8 cellular contexts compared by ENCODE assay signal in the genomic region with DNA sequence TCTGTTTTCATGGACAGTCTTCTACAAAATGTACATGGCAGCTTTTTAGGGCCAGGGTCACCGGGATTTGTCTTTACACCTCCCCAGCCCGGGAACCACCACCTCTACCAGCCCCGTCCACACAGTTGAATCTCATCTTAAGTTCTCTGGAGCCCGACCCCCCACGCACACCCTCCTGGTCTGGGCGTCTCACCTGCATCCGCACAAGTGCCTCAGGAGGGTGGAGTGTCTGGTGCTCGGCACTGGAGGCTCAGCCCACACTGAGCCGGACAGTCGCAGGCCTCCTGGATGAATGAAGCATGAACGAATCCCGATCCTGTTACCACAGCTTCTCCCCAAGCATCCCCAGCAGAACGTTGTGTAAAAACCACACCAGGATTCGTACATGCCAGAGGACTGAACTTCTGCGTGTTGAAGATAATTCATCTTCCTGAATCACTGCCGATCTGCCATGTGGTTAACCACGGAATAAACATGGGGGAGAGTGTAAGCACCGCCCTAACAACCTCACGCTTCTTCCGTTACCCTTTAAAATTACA.
DNase-seq lines count a peak whose midpoint lies in the region; ATAC-seq and TF ChIP-seq lines count a peak whose summit lies in the region.

No MANE protein-coding gene starts in this region.

- H3K4me3 Mint-ChIP-seq in activated CD8-positive, alpha-beta T cell treated with anti-CD3 and anti-CD28 coated beads for 36 hours, result peak overlapping the region; percentile 55

- ATAC-seq in activated CD8-positive, alpha-beta T cell treated with anti-CD3 and anti-CD28 coated beads for 36 hours, result peak; percentile 90
- ATAC-seq in HG03520 (IDR thresholded peaks at IDR 0.05; ENCODE audit: unreplicated experiment) (no peak), HG03354 (IDR thresholded peaks at IDR 0.05; ENCODE audit: poor library complexity, severe bottlenecking, unreplicated experiment) (no peak)

- CTCF ChIA-PET in activated CD8-positive, alpha-beta T cell treated with anti-CD3 and anti-CD28 coated beads for 36 hours (lab: Charles Lee), result no interaction called here

- H3K27ac ChIP-seq in epithelial cell of prostate, result no peak overlapping the region

- POLR2A ChIA-PET in activated CD8-positive, alpha-beta T cell treated with anti-CD3 and anti-CD28 coated beads for 36 hours (lab: Charles Lee), result no interaction called here

- peaks cover 25% of the 10 kb centered on the region for H3K4me1 Mint-ChIP-seq in activated CD8-positive, alpha-beta T cell treated with anti-CD3 and anti-CD28 coated beads for 36 hours (ENCODE audit: low read depth)

- no peaks in the 10 kb centered on the region for H3K9me3 Mint-ChIP-seq in activated CD8-positive, alpha-beta T cell treated with anti-CD3 and anti-CD28 coated beads for 36 hours

- peak overlapping the region; percentile 66 for H3K27ac Mint-ChIP-seq in activated CD8-positive, alpha-beta T cell treated with anti-CD3 and anti-CD28 coated beads for 36 hours

- H3K27me3 Mint-ChIP-seq in activated CD8-positive, alpha-beta T cell treated with anti-CD3 and anti-CD28 coated beads for 36 hours, result no peaks in the 10 kb centered on the region

- intact Hi-C loops in activated CD8-positive, alpha-beta T cell treated with anti-CD3 and anti-CD28 coated beads for 36 hours (cut with micrococcal nuclease), result no loop called here

- peak; percentile 93 for DNase-seq in LHCN-M2 (ENCODE audit: low read depth)
- peak; percentile 60 for DNase-seq in activated CD8-positive, alpha-beta T cell treated with anti-CD3 and anti-CD28 coated beads for 36 hours
- peak; percentile 39 for DNase-seq in epithelial cell of prostate (ENCODE audit: low read depth, low spot score)
- DNase-seq in stimulated activated CD8-positive, alpha-beta memory T cell treated with anti-CD3 and anti-CD28 coated beads, Interleukin-15, amount 100 ng/mL, for 4 hours (ENCODE audit: low read depth in 2 of 2), result peak; percentile 41 to 43
- no peak for DNase-seq in NCI-H1092 treated with DMSO at 0.1 percent for 48 hours (lab: John Stamatoyannopoulos, UW)
- no peak for DNase-seq in NCI-H187 (lab: John Stamatoyannopoulos, UW)

- no peak for TF ChIP-seq CTCF in activated CD8-positive, alpha-beta T cell treated with anti-CD3 and anti-CD28 coated beads for 36 hours (IDR thresholded peaks at IDR 0.05)

- no peaks in the 10 kb centered on the region for H3K36me3 Mint-ChIP-seq in activated CD8-positive, alpha-beta T cell treated with anti-CD3 and anti-CD28 coated beads for 36 hours (ENCODE audit: low read depth)

Comparison
In these comparisons a context has a peak if more than half of its experiments do, and no peak if none do; other contexts are left out.
1. DNase-seq: peak in LHCN-M2 (single experiment), activated CD8-positive, alpha-beta T cell treated with anti-CD3 and anti-CD28 coated beads for 36 hours (single experiment), epithelial cell of prostate (single experiment) and stimulated activated CD8-positive, alpha-beta memory T cell treated with anti-CD3 and anti-CD28 coated beads, Interleukin-15, amount 100 ng/mL, for 4 hours (2 of 2); none in NCI-H1092 treated with DMSO at 0.1 percent for 48 hours (single experiment) and NCI-H187 (0 of 2).